21 cellular contexts compared by ENCODE assay signal in the genomic region with DNA sequence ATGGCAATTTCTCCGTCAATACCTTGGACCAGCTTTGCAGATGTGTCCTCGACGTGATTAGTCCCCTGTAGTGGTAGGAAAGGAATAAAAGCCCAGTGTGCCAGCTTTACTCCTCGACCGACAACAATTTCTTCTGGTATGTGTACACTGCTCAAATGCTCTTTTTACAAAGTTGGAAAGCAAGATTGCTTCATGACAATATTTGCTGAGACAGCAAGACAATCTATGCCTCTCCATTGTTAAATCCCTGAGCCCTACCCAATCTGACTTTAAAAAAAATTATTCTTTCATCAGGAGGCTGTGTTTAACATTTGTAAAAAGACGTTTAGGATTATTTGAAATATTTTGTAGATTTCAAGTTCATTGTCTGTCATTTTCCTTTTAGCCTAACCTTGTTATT.
"Had no signal": no experiment of that assay in that cellular context is flagged by ENCODE, and none has a peak within 500 bp of the region (broad histone marks: within the 10 kb centered on the region; RNA-seq: fewer than 3 reads in every experiment).

No MANE protein-coding gene starts in this region.

- H3K9me3 ChIP-seq: adrenal gland, colonic mucosa, sigmoid colon, testis had no signal

- H3K27me3 ChIP-seq: adrenal gland, cardiac muscle cell, colonic mucosa, esophagus muscularis mucosa, sigmoid colon, stomach, testis had no signal

- DNase-seq: activated CD4-positive, alpha-beta memory T cell treated with anti-CD3 and anti-CD28 coated beads for 36 hours; activated CD4-positive, alpha-beta T cell treated with anti-CD3 and anti-CD28 coated beads for 36 hours; activated CD8-positive, alpha-beta memory T cell treated with anti-CD3 and anti-CD28 coated beads, Interleukin-2, amount 10 ng/mL, durations not matched to agents 7 days and 5 days; activated naive CD4-positive, alpha-beta T cell treated with anti-CD3 and anti-CD28 coated beads, Interleukin-2, amount 10 ng/mL, durations not matched to agents 7 days and 5 days; activated T-cell treated with anti-CD3 and anti-CD28 coated beads, Interleukin-2, amount 50 U/mL, for 24 hours; colonic mucosa; foreskin melanocyte; head of caudate nucleus; kidney glomerular epithelial cell; left ventricle myocardium superior; naive thymus-derived CD8-positive, alpha-beta T cell; sigmoid colon; stimulated activated CD4-positive, alpha-beta T cell treated with anti-CD3 and anti-CD28 coated beads, Interleukin-1b, Interleukin-23, amount 100 ng/mL, for 48 hours; stomach; testis; WERI-Rb-1 had no signal

- H3K27ac ChIP-seq: adrenal gland, cardiac muscle cell, colonic mucosa, esophagus muscularis mucosa, sigmoid colon, stomach, testis, WERI-Rb-1 had no signal

- H3K4me1 Mint-ChIP-seq: activated CD4-positive, alpha-beta T cell treated with anti-CD3 and anti-CD28 coated beads for 36 hours; activated naive CD4-positive, alpha-beta T cell treated with anti-CD3 and anti-CD28 coated beads, Interleukin-2, amount 10 ng/mL, durations not matched to agents 7 days and 5 days had no signal

- H3K36me3 ChIP-seq: adrenal gland, cardiac muscle cell, colonic mucosa, esophagus muscularis mucosa, sigmoid colon, stomach, WERI-Rb-1 had no signal

- H3K4me3 Mint-ChIP-seq: activated CD4-positive, alpha-beta memory T cell treated with anti-CD3 and anti-CD28 coated beads for 36 hours; activated CD4-positive, alpha-beta T cell treated with anti-CD3 and anti-CD28 coated beads for 36 hours; activated CD8-positive, alpha-beta memory T cell treated with anti-CD3 and anti-CD28 coated beads, Interleukin-2, amount 10 ng/mL, durations not matched to agents 7 days and 5 days; activated naive CD4-positive, alpha-beta T cell treated with anti-CD3 and anti-CD28 coated beads, Interleukin-2, amount 10 ng/mL, durations not matched to agents 7 days and 5 days; activated T-cell treated with anti-CD3 and anti-CD28 coated beads, Interleukin-2, amount 50 U/mL, for 24 hours; memory B cell; naive thymus-derived CD8-positive, alpha-beta T cell; T-helper 1 cell treated with Interleukin-12 subunit alpha and Interleukin-12 subunit beta and Interleukin-4 antibody, amounts not matched to agents 30 μg/mL and 1 μg/mL, for 36 hours had no signal

- ATAC-seq: activated CD4-positive, alpha-beta T cell treated with anti-CD3 and anti-CD28 coated beads for 36 hours; activated CD8-positive, alpha-beta memory T cell treated with anti-CD3 and anti-CD28 coated beads, Interleukin-2, amount 10 ng/mL, durations not matched to agents 7 days and 5 days; left ventricle myocardium superior; naive thymus-derived CD8-positive, alpha-beta T cell had no signal

- H3K27ac Mint-ChIP-seq: activated CD4-positive, alpha-beta memory T cell treated with anti-CD3 and anti-CD28 coated beads for 36 hours; activated CD4-positive, alpha-beta T cell treated with anti-CD3 and anti-CD28 coated beads for 36 hours; activated CD8-positive, alpha-beta memory T cell treated with anti-CD3 and anti-CD28 coated beads, Interleukin-2, amount 10 ng/mL, durations not matched to agents 7 days and 5 days; activated naive CD4-positive, alpha-beta T cell treated with anti-CD3 and anti-CD28 coated beads, Interleukin-2, amount 10 ng/mL, durations not matched to agents 7 days and 5 days; activated T-cell treated with anti-CD3 and anti-CD28 coated beads, Interleukin-2, amount 50 U/mL, for 24 hours; memory B cell; T-helper 1 cell treated with Interleukin-12 subunit alpha and Interleukin-12 subunit beta and Interleukin-4 antibody, amounts not matched to agents 30 μg/mL and 1 μg/mL, for 36 hours had no signal

- H3K36me3 Mint-ChIP-seq: activated CD4-positive, alpha-beta memory T cell treated with anti-CD3 and anti-CD28 coated beads for 36 hours; activated CD8-positive, alpha-beta memory T cell treated with anti-CD3 and anti-CD28 coated beads, Interleukin-2, amount 10 ng/mL, durations not matched to agents 7 days and 5 days; activated naive CD4-positive, alpha-beta T cell treated with anti-CD3 and anti-CD28 coated beads, Interleukin-2, amount 10 ng/mL, durations not matched to agents 7 days and 5 days; memory B cell; naive thymus-derived CD8-positive, alpha-beta T cell had no signal

- H3K4me3 ChIP-seq: adrenal gland, cardiac muscle cell, colonic mucosa, esophagus muscularis mucosa, sigmoid colon, stomach, testis had no signal

- H3K9me3 Mint-ChIP-seq: activated CD4-positive, alpha-beta memory T cell treated with anti-CD3 and anti-CD28 coated beads for 36 hours; activated naive CD4-positive, alpha-beta T cell treated with anti-CD3 and anti-CD28 coated beads, Interleukin-2, amount 10 ng/mL, durations not matched to agents 7 days and 5 days; activated T-cell treated with anti-CD3 and anti-CD28 coated beads, Interleukin-2, amount 50 U/mL, for 24 hours; memory B cell; naive thymus-derived CD8-positive, alpha-beta T cell; T-helper 1 cell treated with Interleukin-12 subunit alpha and Interleukin-12 subunit beta and Interleukin-4 antibody, amounts not matched to agents 30 μg/mL and 1 μg/mL, for 36 hours had no signal

- H3K4me1 ChIP-seq: adrenal gland, colonic mucosa, sigmoid colon, stomach, testis had no signal
